9 cellular contexts compared by ENCODE assay signal in genomic region chr2:127220102-127220806, GRCh38. TPM values are rescaled to one million over a fixed set of nuclear protein-coding genes. Genes with fewer than 3 reads are reported as not detected.
DNase-seq lines count a peak whose midpoint lies in the region; ATAC-seq, FAIRE-seq and TF ChIP-seq lines count a peak whose summit lies in the region.
"Had no signal": no experiment of that assay in that cellular context is flagged by ENCODE, and none has a peak within 500 bp of the region (broad histone marks: within the 10 kb centered on the region; RNA-seq: fewer than 3 reads in every experiment).

TSS of gene CYP27C1 (minus strand) at chr2:127220299. CDS start at chr2:127220270, 29 bp downstream.

- CTCF ChIA-PET in activated CD8-positive, alpha-beta T cell treated with anti-CD3 and anti-CD28 coated beads, Interleukin-2, amount 10 ng/mL, durations not matched to agents 7 days and 5 days (lab: Charles Lee) = no interaction called here

- no peak within 1 kb of the TSS for H3K27ac Mint-ChIP-seq in activated CD8-positive, alpha-beta T cell treated with anti-CD3 and anti-CD28 coated beads, Interleukin-2, amount 10 ng/mL, durations not matched to agents 7 days and 5 days

- ATAC-seq in activated CD8-positive, alpha-beta T cell treated with anti-CD3 and anti-CD28 coated beads, Interleukin-2, amount 10 ng/mL, durations not matched to agents 7 days and 5 days = peak; percentile 59
- peak; percentile 50 for ATAC-seq in sciatic nerve

- no peaks in the 10 kb centered on the region for H3K9me3 Mint-ChIP-seq in activated CD8-positive, alpha-beta T cell treated with anti-CD3 and anti-CD28 coated beads, Interleukin-2, amount 10 ng/mL, durations not matched to agents 7 days and 5 days (ENCODE audit: insufficient read depth)

- no peak within 1 kb of the TSS for H3K27ac ChIP-seq in left ventricle myocardium inferior (replicated peaks)

- POLR2A ChIA-PET in activated CD8-positive, alpha-beta T cell treated with anti-CD3 and anti-CD28 coated beads, Interleukin-2, amount 10 ng/mL, durations not matched to agents 7 days and 5 days (lab: Charles Lee) = no interaction called here

- intact Hi-C loops in left ventricle myocardium inferior (cut with micrococcal nuclease) (no loop called here), sciatic nerve (cut with DNase I) (no loop called here)

- H3K27me3 Mint-ChIP-seq in activated CD8-positive, alpha-beta T cell treated with anti-CD3 and anti-CD28 coated beads, Interleukin-2, amount 10 ng/mL, durations not matched to agents 7 days and 5 days (ENCODE audit: low read depth) = peaks cover 66% of the 10 kb centered on the region

- no peaks in the 10 kb centered on the region for H3K36me3 ChIP-seq in left ventricle myocardium inferior

- no peak for TF ChIP-seq CTCF in left ventricle myocardium inferior (IDR thresholded peaks at IDR 0.05; ENCODE audit: borderline replicate concordance)

- peak within 1 kb of the TSS; percentile 62 for H3K4me3 Mint-ChIP-seq in activated CD8-positive, alpha-beta T cell treated with anti-CD3 and anti-CD28 coated beads, Interleukin-2, amount 10 ng/mL, durations not matched to agents 7 days and 5 days

- no peaks in the 10 kb centered on the region for H3K36me3 Mint-ChIP-seq in activated CD8-positive, alpha-beta T cell treated with anti-CD3 and anti-CD28 coated beads, Interleukin-2, amount 10 ng/mL, durations not matched to agents 7 days and 5 days (ENCODE audit: low read depth)

- peak within 1 kb of the TSS; percentile 63 for H3K4me3 ChIP-seq in left ventricle myocardium inferior

- peaks cover 7% of the 10 kb centered on the region for H3K9me3 ChIP-seq in left ventricle myocardium inferior (replicated peaks)

- H3K27me3 ChIP-seq in left ventricle myocardium inferior (ENCODE audit: low read depth) = peaks cover 96% of the 10 kb centered on the region

- H3K4me1 Mint-ChIP-seq in activated CD8-positive, alpha-beta T cell treated with anti-CD3 and anti-CD28 coated beads, Interleukin-2, amount 10 ng/mL, durations not matched to agents 7 days and 5 days (ENCODE audit: low read depth) = peaks cover 11% of the 10 kb centered on the region

- peak; percentile 19 for DNase-seq in NCI-H1105 treated with DMSO at 0.1 percent for 48 hours (lab: John Stamatoyannopoulos, UW)
- DNase-seq in NCI-H1105 (lab: John Stamatoyannopoulos, UW) = no peak
- DNase-seq in activated CD8-positive, alpha-beta T cell treated with anti-CD3 and anti-CD28 coated beads, Interleukin-2, amount 10 ng/mL, durations not matched to agents 7 days and 5 days = peak; percentile 35
- DNase-seq in left ventricle myocardium inferior = no peak
- no peak for DNase-seq in sciatic nerve (ENCODE audit: low spot score)
- DNase-seq in NCI-H187 treated with DMSO at 0.1 percent for 48 hours (lab: John Stamatoyannopoulos, UW) = no peak
- no peak for DNase-seq in frontal cortex (ENCODE audit: low spot score in 2 of 2)
- DNase-seq in NCI-H510A treated with DMSO at 0.1 percent for 48 hours (lab: John Stamatoyannopoulos, UW) = no peak

- no peak for FAIRE-seq in frontal cortex (lab: Jason Lieb, UNC)

- peaks cover 23% of the 10 kb centered on the region for H3K4me1 ChIP-seq in left ventricle myocardium inferior

RNA-seq across cellular contexts. Expression of gene CYP27C1, which starts in this region (rescaled TPM):
- not detected for total RNA-seq in activated CD8-positive, alpha-beta T cell treated with anti-CD3 and anti-CD28 coated beads, Interleukin-2, amount 10 ng/mL, durations not matched to agents 7 days and 5 days
- total RNA-seq in left ventricle myocardium inferior (0.11 TPM), sciatic nerve (0.31 TPM), frontal cortex (2.4 TPM)
- total RNA-seq: T-helper 2 cell treated with Interferon-gamma antibody and Interleukin-4, amounts not matched to agents 100 ng/mL and 5 ng/mL, for 36 hours had no signal

Comparison
In these comparisons a context has a peak if more than half of its experiments do, and no peak if none do; other contexts are left out.
1. Peak in DNase-seq and ATAC-seq in activated CD8-positive, alpha-beta T cell treated with anti-CD3 and anti-CD28 coated beads, Interleukin-2, amount 10 ng/mL, durations not matched to agents 7 days and 5 days; RNA of the gene not detected or under 1 TPM.
2. Peak in ATAC-seq in sciatic nerve; RNA of the gene not detected or under 1 TPM.